Comparison of ENCODE assay signal across 12 cellular contexts in genomic region chr12:112122823-112123690, GRCh38. TPM values are rescaled to one million over a fixed set of nuclear protein-coding genes. Genes with fewer than 3 reads are reported as not detected.
A peak's percentile ranks its signal among the peaks of the same experiment; 100 is the strongest.
DNase-seq lines count a peak whose midpoint lies in the region; ATAC-seq and TF ChIP-seq lines count a peak whose summit lies in the region.
"Had no signal": no experiment of that assay in that cellular context is flagged by ENCODE, and none has a peak within 500 bp of the region (broad histone marks: within the 10 kb centered on the region; RNA-seq: fewer than 3 reads in every experiment).

No MANE protein-coding gene starts in this region.

- 53 to 56% methylated on average over 12 of the region's 12 CpGs for WGBS in body of pancreas, 2 donors
- 48% methylated on average over 11 of the region's 12 CpGs for WGBS in right lobe of liver (ENCODE audit: insufficient coverage, low coverage, low lambda C conversion rate, missing lambda C conversion rate)

- DNase-seq in Right ventricle myocardium superior, result no peak
- DNase-seq in cardiac septum (ENCODE audit: low spot score), result no peak
- DNase-seq in body of pancreas, result no peak
- no peak for DNase-seq in right lobe of liver
- DNase-seq in uterus, result no peak
- DNase-seq: dermis blood vessel endothelial cell, RPMI8226 had no signal

- H3K9me3 ChIP-seq in body of pancreas (no peaks in the 10 kb centered on the region), right lobe of liver (no peaks in the 10 kb centered on the region), uterus (no peaks in the 10 kb centered on the region)
- H3K9me3 ChIP-seq: HAP-1 had no signal

- ATAC-seq in Right ventricle myocardium superior (ENCODE audit: poor library complexity) (peak; percentile 1), body of pancreas (no peak), right lobe of liver (peak; percentile 5 to 40 (median 15)), GM19324 (IDR thresholded peaks at IDR 0.05; ENCODE audit: low FRiP score, unreplicated experiment) (no peak), HG03108 (IDR thresholded peaks at IDR 0.05; ENCODE audit: unreplicated experiment) (no peak), HG03135 (IDR thresholded peaks at IDR 0.05; ENCODE audit: unreplicated experiment) (no peak)
- ATAC-seq: activated CD8-positive, alpha-beta memory T cell treated with anti-CD3 and anti-CD28 coated beads, Interleukin-2, amount 10 ng/mL, durations not matched to agents 7 days and 5 days had no signal

- TF ChIP-seq CTCF in body of pancreas (IDR thresholded peaks at IDR 0.05) (no peak), right lobe of liver (IDR thresholded peaks at IDR 0.05) (no peak), uterus (IDR thresholded peaks at IDR 0.05) (no peak)

- H3K27ac ChIP-seq in body of pancreas (peak overlapping the region in 3 of 4 donors; percentile 14 to 84 (median 77)), right lobe of liver (peak overlapping the region in 1 of 3 donors; percentile 9), uterus (peak overlapping the region; percentile 66 to 71)

- intact Hi-C loops in Right ventricle myocardium superior (cut with DNase I), result no loop called here
- intact Hi-C loops in cardiac septum (cut with DNase I), result no loop called here
- intact Hi-C loops in body of pancreas (cut with DNase I), result no loop called here
- intact Hi-C loops in right lobe of liver (cut with DNase I), result no loop called here
- intact Hi-C loops in uterus (cut with DNase I; ENCODE audit: low total_unique reads), result no loop called here

- no peaks in the 10 kb centered on the region for H3K36me3 ChIP-seq in body of pancreas (replicated peaks in 1 of 2; ENCODE audit: insufficient read depth in 1 of 2, low read depth in 2 of 2)
- no peaks in the 10 kb centered on the region for H3K36me3 ChIP-seq in right lobe of liver
- H3K36me3 ChIP-seq in uterus, result no peaks in the 10 kb centered on the region
- H3K36me3 ChIP-seq: HAP-1 had no signal

- no peaks in the 10 kb centered on the region for H3K27me3 ChIP-seq in body of pancreas
- no peaks in the 10 kb centered on the region for H3K27me3 ChIP-seq in right lobe of liver
- H3K27me3 ChIP-seq in uterus, result no peaks in the 10 kb centered on the region

- H3K4me3 ChIP-seq in body of pancreas (no peak overlapping the region), right lobe of liver (no peak overlapping the region), uterus (no peak overlapping the region)
- H3K4me3 ChIP-seq: HAP-1 had no signal

- H3K4me1 ChIP-seq in body of pancreas (peaks cover 35% of the 10 kb centered on the region), right lobe of liver (peaks cover 0 to 17% (median 8%) of the 10 kb centered on the region in 4 donors), uterus (peaks cover 0 to 15% of the 10 kb centered on the region in 2 donors)

- TF ChIP-seq POLR2A in body of pancreas (IDR thresholded peaks at IDR 0.05), result no peak
- TF ChIP-seq POLR2A in right lobe of liver (IDR thresholded peaks at IDR 0.05), result no peak
- no peak for TF ChIP-seq POLR2A in uterus (IDR thresholded peaks at IDR 0.05)

RNA-seq across cellular contexts. Expression of gene TRAFD1, which starts 2.3 kb away (rescaled TPM):
- 17.4 TPM for total RNA-seq in Right ventricle myocardium superior
- total RNA-seq in cardiac septum, result 32.3 TPM
- total RNA-seq in body of pancreas, result 10 to 100 TPM; 13.2 to 15.3 TPM
- 10 to 100 TPM in 3 of 6 experiments, 1 to 10 TPM in 3; 6.3 to 14.9 (median 10.3) TPM for total RNA-seq in right lobe of liver
- total RNA-seq in uterus, result 10 to 100 TPM; 29.1 to 51.6 (median 34.4) TPM

RNA-seq across cellular contexts. Expression of gene NAA25, which starts 14.5 kb away (rescaled TPM):
- 14.7 TPM for total RNA-seq in Right ventricle myocardium superior
- 23.1 TPM for total RNA-seq in cardiac septum
- total RNA-seq in body of pancreas, result 10 to 100 TPM; 12.5 to 17.6 TPM
- total RNA-seq in right lobe of liver, result 10 to 100 TPM in 5 of 6 experiments, 1 to 10 TPM in 1; 9.7 to 11.8 (median 10.8) TPM
- total RNA-seq in uterus, result 10 to 100 TPM in 3 of 4 donors, 1 to 10 TPM in 1; 5.3 to 57.4 (median 33.9) TPM

Comparison
In these comparisons a context has a peak if more than half of its experiments do, and no peak if none do; other contexts are left out.
1. ATAC-seq: peak in Right ventricle myocardium superior (single experiment) and right lobe of liver (4 of 4); none in body of pancreas (single experiment), GM19324 (single experiment), HG03108 (single experiment) and HG03135 (single experiment).